Comparison of ENCODE assay signal across 10 cellular contexts in the genomic region with DNA sequence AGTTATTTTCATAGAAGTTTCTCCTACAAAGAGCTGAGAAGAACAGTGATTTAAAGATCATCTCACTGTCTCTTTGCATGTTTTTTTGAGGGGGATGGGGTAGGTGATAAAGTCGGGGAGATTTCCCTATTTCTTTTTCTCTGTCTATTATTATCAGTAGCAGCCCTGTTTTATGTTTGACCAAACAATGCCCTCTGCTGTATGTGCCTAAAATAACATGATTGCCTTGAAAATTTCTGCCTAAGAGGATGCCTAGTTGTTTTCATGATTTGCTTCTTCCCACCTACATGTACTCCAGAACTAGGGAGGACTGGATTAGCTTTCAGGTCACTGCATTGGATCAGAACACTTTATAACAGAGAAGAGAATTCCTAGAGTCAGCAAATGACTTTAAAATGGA.
DNase-seq lines count a peak whose midpoint lies in the region; ATAC-seq and TF ChIP-seq lines count a peak whose summit lies in the region.
"Had no signal": no experiment of that assay in that cellular context is flagged by ENCODE, and none has a peak within 500 bp of the region (broad histone marks: within the 10 kb centered on the region; RNA-seq: fewer than 3 reads in every experiment).

No MANE protein-coding gene starts in this region.

- H3K9me2 ChIP-seq in OCI-LY1 (ENCODE audit: low read depth, low read length), result no peaks in the 10 kb centered on the region

- TF ChIP-seq POLR2A in erythroblast (IDR thresholded peaks at IDR 0.05; ENCODE audit: low read length), result no peak

- 10% methylated on average over 1 of the region's 1 CpG for WGBS in smooth muscle cell (ENCODE audit: low lambda C conversion rate)

- TF ChIP-seq CTCF in OCI-LY1 (IDR thresholded peaks at IDR 0.05; ENCODE audit: low read length) (peak; percentile 31; the same call in 1 of the 2 replicates), smooth muscle cell (IDR thresholded peaks at IDR 0.05; ENCODE audit: borderline replicate concordance, insufficient read depth, poor library complexity, severe bottlenecking) (peak; percentile 49)

- H3K9ac ChIP-seq in OCI-LY1 (ENCODE audit: low read length) (no peak overlapping the region), smooth muscle cell (ENCODE audit: low read depth) (no peak overlapping the region)

- H3K4me3 ChIP-seq in OCI-LY1 (ENCODE audit: low read depth, low read length, poor library complexity, severe bottlenecking), result no peak overlapping the region
- H3K4me3 ChIP-seq in smooth muscle cell, result no peak overlapping the region
- H3K4me3 ChIP-seq: suprapubic skin had no signal

- H3K36me3 ChIP-seq in OCI-LY1 (ENCODE audit: insufficient read depth, low read length) (no peaks in the 10 kb centered on the region), smooth muscle cell (ENCODE audit: low read depth) (no peaks in the 10 kb centered on the region)
- H3K36me3 ChIP-seq: suprapubic skin had no signal

- H3K4me1 ChIP-seq in OCI-LY1 (ENCODE audit: insufficient read depth, low read length, severe bottlenecking) (no peaks in the 10 kb centered on the region), smooth muscle cell (ENCODE audit: low read depth) (peaks cover 3% of the 10 kb centered on the region)
- H3K4me1 ChIP-seq: suprapubic skin had no signal

- no peaks in the 10 kb centered on the region for H3K9me3 ChIP-seq in OCI-LY1 (ENCODE audit: low read length)
- no peaks in the 10 kb centered on the region for H3K9me3 ChIP-seq in smooth muscle cell (replicated peaks; ENCODE audit: low read depth)
- H3K9me3 ChIP-seq: suprapubic skin had no signal

- H3K27ac ChIP-seq in OCI-LY1 (ENCODE audit: low read depth, low read length, poor library complexity, severe bottlenecking), result no peak overlapping the region
- no peak overlapping the region for H3K27ac ChIP-seq in smooth muscle cell (ENCODE audit: low read depth)
- H3K27ac ChIP-seq: suprapubic skin had no signal

- H4K20me1 ChIP-seq in OCI-LY1 (ENCODE audit: insufficient read depth, low read length), result no peaks in the 10 kb centered on the region
- no peaks in the 10 kb centered on the region for H4K20me1 ChIP-seq in smooth muscle cell (ENCODE audit: low read depth)

- H3F3A ChIP-seq in OCI-LY1 (ENCODE audit: insufficient read depth, low read length), result no peaks in the 10 kb centered on the region
- no peaks in the 10 kb centered on the region for H3F3A ChIP-seq in smooth muscle cell (ENCODE audit: low read depth)

- no peaks in the 10 kb centered on the region for H3K79me2 ChIP-seq in OCI-LY1 (ENCODE audit: insufficient read depth, low read length)
- H3K79me2 ChIP-seq in smooth muscle cell (ENCODE audit: low read depth), result no peaks in the 10 kb centered on the region

- DNase-seq in NCI-H82 (lab: John Stamatoyannopoulos, UW), result peak; percentile 42
- no peak for DNase-seq in NCI-H82 treated with DMSO at 0.1 percent for 48 hours (lab: John Stamatoyannopoulos, UW; ENCODE audit: unreplicated experiment)
- peak; percentile 0 for DNase-seq in erythroblast (lab: John Stamatoyannopoulos, UW)
- no peak for DNase-seq in smooth muscle cell (lab: John Stamatoyannopoulos, UW; ENCODE audit: unreplicated experiment)
- DNase-seq in AG20443 (ENCODE audit: low spot score), result no peak
- DNase-seq: NCI-H510A treated with DMSO at 0.1 percent for 48 hours had no signal

- H2AFZ ChIP-seq in OCI-LY1 (ENCODE audit: low read length), result no peak overlapping the region
- H2AFZ ChIP-seq in smooth muscle cell (ENCODE audit: low read depth), result peak overlapping the region; percentile 15

- ATAC-seq in HG02884 (IDR thresholded peaks at IDR 0.05; ENCODE audit: unreplicated experiment) (no peak), GM19452 (IDR thresholded peaks at IDR 0.05; ENCODE audit: unreplicated experiment) (no peak)

- H3K27me3 ChIP-seq in OCI-LY1 (ENCODE audit: insufficient read depth, low read length) (no peaks in the 10 kb centered on the region), smooth muscle cell (ENCODE audit: low read depth) (no peaks in the 10 kb centered on the region)
- H3K27me3 ChIP-seq: suprapubic skin had no signal

- H3K4me2 ChIP-seq in OCI-LY1 (ENCODE audit: low read length) (no peak overlapping the region), smooth muscle cell (no peak overlapping the region)

Comparison
In these comparisons a context has a peak if more than half of its experiments do, and no peak if none do; other contexts are left out.
1. DNase-seq: peak in NCI-H82 (single experiment) and erythroblast (2 of 2); none in NCI-H82 treated with DMSO at 0.1 percent for 48 hours (single experiment), smooth muscle cell (single experiment) and AG20443 (single experiment).